8 cellular contexts compared by ENCODE assay signal in genomic region chr2:65130440-65131175, GRCh38. TPM values are rescaled to one million over a fixed set of nuclear protein-coding genes. Genes with fewer than 3 reads are reported as not detected.
DNase-seq lines count a peak whose midpoint lies in the region; ATAC-seq and TF ChIP-seq lines count a peak whose summit lies in the region.

No MANE protein-coding gene starts in this region.

- H3K14ac ChIP-seq in trophoblast cell (ENCODE audit: low read length): peak overlapping the region; percentile 83

- peak overlapping the region; percentile 61 for H2AK5ac ChIP-seq in trophoblast cell (ENCODE audit: low read length)

- H3K27me3 ChIP-seq in trophoblast cell (ENCODE audit: insufficient read depth, low read length): no peaks in the 10 kb centered on the region

- H3K36me3 Mint-ChIP-seq in T-helper 17 cell (ENCODE audit: low read depth): peaks cover 3% of the 10 kb centered on the region

- peak overlapping the region; percentile 91 for H3K27ac ChIP-seq in trophoblast cell (ENCODE audit: low read depth, low read length)

- H3K4me1 ChIP-seq in trophoblast cell (ENCODE audit: control insufficient read depth in 1 of 2, insufficient read depth in 2 of 2, low read length in 2 of 2): peaks cover 0 to 4% of the 10 kb centered on the region in 2 experiments

- H2BK120ac ChIP-seq in trophoblast cell (ENCODE audit: insufficient read depth, low read length, poor library complexity): peak overlapping the region; percentile 70

- peak overlapping the region; percentile 88 for H4K8ac ChIP-seq in trophoblast cell (ENCODE audit: low read depth, low read length)

- H3K4me3 ChIP-seq in fibroblast of the aortic adventitia (ENCODE audit: low read depth, low read length): peak overlapping the region; percentile 73
- H3K4me3 ChIP-seq in trophoblast cell (ENCODE audit: low read depth, low read length): peak overlapping the region; percentile 77

- peak overlapping the region; percentile 46 for H2BK12ac ChIP-seq in trophoblast cell (ENCODE audit: low read length)

- WGBS in trophoblast cell (ENCODE audit: extremely low coverage, insufficient coverage, insufficient read length): no CpG with 5 or more reads among the region's 42 CpGs

- peak overlapping the region; percentile 99 for H3K27ac Mint-ChIP-seq in T-helper 17 cell

- no peak overlapping the region for H3K23ac ChIP-seq in trophoblast cell (ENCODE audit: low read length)

- H3K36me3 ChIP-seq in trophoblast cell (ENCODE audit: control insufficient read depth in 1 of 2, insufficient read depth in 2 of 2, low read length in 2 of 2): peaks cover 0 to 2% of the 10 kb centered on the region in 2 experiments

- peaks cover 21% of the 10 kb centered on the region for H3K4me1 Mint-ChIP-seq in T-helper 17 cell

- peak overlapping the region; percentile 77 for H2BK5ac ChIP-seq in trophoblast cell (ENCODE audit: low read depth, low read length, poor library complexity)

- H3K4me3 Mint-ChIP-seq in T-helper 17 cell: peak overlapping the region; percentile 100

- TF ChIP-seq CTCF in fibroblast of the aortic adventitia (IDR thresholded peaks at IDR 0.05; ENCODE audit: insufficient read depth, low read length): no peak

- peak overlapping the region; percentile 81 for H3K9ac ChIP-seq in trophoblast cell (ENCODE audit: low read length)

- peak overlapping the region; percentile 89 for H3K18ac ChIP-seq in trophoblast cell (ENCODE audit: low read length)

- peaks cover 13% of the 10 kb centered on the region for H3K79me1 ChIP-seq in trophoblast cell (ENCODE audit: low read length)

- H3K9me3 ChIP-seq in T-helper 17 cell (ENCODE audit: control insufficient read depth, low read length, poor library complexity, severe bottlenecking) (peaks cover 2% of the 10 kb centered on the region), trophoblast cell (ENCODE audit: insufficient read depth, low read depth, low read length) (no peaks in the 10 kb centered on the region)

- H4K91ac ChIP-seq in trophoblast cell (ENCODE audit: low read depth, low read length): peak overlapping the region; percentile 64

- H2AFZ ChIP-seq in trophoblast cell (ENCODE audit: insufficient read depth, low read length, poor library complexity): peak overlapping the region; percentile 68

- no peaks in the 10 kb centered on the region for H3K27me3 Mint-ChIP-seq in T-helper 17 cell

- peak; percentile 24 for ATAC-seq in GM19452 (IDR thresholded peaks at IDR 0.05; ENCODE audit: unreplicated experiment)
- peak; percentile 37 for ATAC-seq in HG03460 (IDR thresholded peaks at IDR 0.05; ENCODE audit: unreplicated experiment)
- no peak for ATAC-seq in T-helper 17 cell

- peaks cover 25% of the 10 kb centered on the region for H3K79me2 ChIP-seq in trophoblast cell (ENCODE audit: control insufficient read depth, insufficient read depth, low read length, poor library complexity)

- DNase-seq in DMS114 treated with DMSO at 0.1 percent for 48 hours (lab: John Stamatoyannopoulos, UW; ENCODE audit: unreplicated experiment) (peak; percentile 61), T-helper 17 cell (no peak), fibroblast of the aortic adventitia (ENCODE audit: low read depth) (peak; percentile 63), trophoblast cell (no peak), ecto neural progenitor cell (ENCODE audit: low spot score) (no peak)
- DNase-seq in stimulated activated CD4-positive, alpha-beta T cell treated with anti-CD3 and anti-CD28 coated beads, Interleukin-4, amount 100 ng/mL, for 1 hour: no peak

- H3K4me2 ChIP-seq in trophoblast cell (ENCODE audit: low read length): peak overlapping the region; percentile 65

- H4K12ac ChIP-seq in trophoblast cell (ENCODE audit: low read depth, low read length): peak overlapping the region; percentile 83

- peak overlapping the region; percentile 42 for H3K4ac ChIP-seq in trophoblast cell (ENCODE audit: low read depth, low read length)

RNA-seq across cellular contexts. Expression of gene RAB1A, which starts 0.7 kb away (rescaled TPM):
- total RNA-seq in T-helper 17 cell (10 to 100 TPM; 65.2 to 78.1 TPM), fibroblast of the aortic adventitia (ENCODE audit: low replicate concordance) (72.1 and 80.7 TPM in 2 replicates)
- 306 and 327 TPM in 2 replicates for polyA plus RNA-seq in trophoblast cell (2013)

Comparison
In these comparisons a context has a peak if more than half of its experiments do, and no peak if none do; other contexts are left out.
1. DNase-seq: peak in DMS114 treated with DMSO at 0.1 percent for 48 hours (single experiment) and fibroblast of the aortic adventitia (single experiment); none in T-helper 17 cell (0 of 3), trophoblast cell (0 of 2), ecto neural progenitor cell (single experiment) and stimulated activated CD4-positive, alpha-beta T cell treated with anti-CD3 and anti-CD28 coated beads, Interleukin-4, amount 100 ng/mL, for 1 hour (single experiment).